In the genomic region with DNA sequence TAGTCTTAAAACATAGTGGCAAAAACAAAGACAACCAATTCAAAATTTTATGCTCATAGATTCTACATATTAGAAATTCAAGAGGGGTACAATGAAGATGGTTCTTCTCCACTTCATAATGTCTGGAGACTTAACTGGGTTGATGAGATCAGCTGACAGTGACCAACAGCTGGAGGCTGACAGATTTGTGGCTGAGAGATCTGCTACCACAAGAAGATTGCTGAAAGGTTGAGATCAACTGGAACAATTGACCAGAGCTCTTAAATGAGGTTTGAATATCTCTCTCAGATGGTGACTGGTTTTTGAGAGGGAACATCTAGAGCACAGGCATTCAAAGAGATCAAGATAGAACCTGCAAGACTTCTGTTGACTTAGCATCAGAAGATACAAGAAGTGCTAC, we compare ENCODE assay signal across 28 cellular contexts.
"Had no signal": no experiment of that assay in that cellular context is flagged by ENCODE, and none has a peak within 500 bp of the region (broad histone marks: within the 10 kb centered on the region; RNA-seq: fewer than 3 reads in every experiment).

No MANE protein-coding gene starts in this region.

- H3K27ac ChIP-seq: adrenal gland, body of pancreas, breast epithelium, cardiac muscle cell, colonic mucosa, epithelial cell of prostate had no signal

- H3K4me3 ChIP-seq: adrenal gland, body of pancreas, breast epithelium, cardiac muscle cell, colonic mucosa had no signal

- H3K9me3 ChIP-seq: adrenal gland, body of pancreas, breast epithelium, colonic mucosa had no signal

- DNase-seq: activated CD4-positive, alpha-beta memory T cell treated with anti-CD3 and anti-CD28 coated beads for 36 hours; activated CD4-positive, alpha-beta T cell treated with anti-CD3 and anti-CD28 coated beads for 36 hours; activated CD4-positive, alpha-beta T cell treated with anti-CD3 and anti-CD28 coated beads, Interleukin-2, amount 10 ng/mL, durations not matched to agents 24 days and 14 days; activated CD4-positive, CD25-positive, alpha-beta regulatory T cell; activated CD4-positive, CD25-positive, alpha-beta regulatory T cell treated with anti-CD3 and anti-CD28 coated beads, Interleukin-2, amount 50 U/mL, for 72 hours; activated CD8-positive, alpha-beta memory T cell treated with anti-CD3 and anti-CD28 coated beads, Interleukin-2, amount 10 ng/mL, durations not matched to agents 7 days and 5 days; activated CD8-positive, alpha-beta memory T cell treated with anti-CD3 and anti-CD28 coated beads, Interleukin-2, amount 50 U/mL, for 4 hours; activated CD8-positive, alpha-beta T cell treated with anti-CD3 and anti-CD28 coated beads, Interleukin-2, amount 10 ng/mL, durations not matched to agents 7 days and 5 days; activated effector memory CD4-positive, alpha-beta T cell treated with anti-CD3 and anti-CD28 coated beads, Interleukin-2, amount 50 U/mL, for 16 hours; activated naive CD4-positive, alpha-beta T cell treated with anti-CD3 and anti-CD28 coated beads for 36 hours; activated naive CD8-positive, alpha-beta T cell treated with anti-CD3 and anti-CD28 coated beads for 36 hours; activated naive CD8-positive, alpha-beta T cell treated with anti-CD3 and anti-CD28 coated beads, Interleukin-2, amount 50 U/mL, for 24 hours; activated T-cell treated with anti-CD3 and anti-CD28 coated beads, Interleukin-2, amount 50 U/mL, for 1 hour; activated T-cell treated with anti-CD3 and anti-CD28 coated beads, Interleukin-2, amount 50 U/mL, for 48 hours; adrenal gland; amygdala; aorta; body of pancreas; central memory CD4-positive, alpha-beta T cell; cerebellar nuclear complex; colonic mucosa; effector CD8-positive, alpha-beta T cell; foreskin fibroblast; head of caudate nucleus; T-helper 2 cell had no signal

- ATAC-seq: activated CD4-positive, alpha-beta T cell treated with anti-CD3 and anti-CD28 coated beads for 36 hours; activated CD8-positive, alpha-beta memory T cell treated with anti-CD3 and anti-CD28 coated beads, Interleukin-2, amount 10 ng/mL, durations not matched to agents 7 days and 5 days; activated CD8-positive, alpha-beta T cell treated with anti-CD3 and anti-CD28 coated beads, Interleukin-2, amount 10 ng/mL, durations not matched to agents 7 days and 5 days; activated naive CD8-positive, alpha-beta T cell treated with anti-CD3 and anti-CD28 coated beads, Interleukin-2, amount 50 U/mL, for 24 hours; body of pancreas had no signal

- H3K36me3 ChIP-seq: adrenal gland, breast epithelium, cardiac muscle cell, colonic mucosa had no signal

- H3K27me3 ChIP-seq: adrenal gland, body of pancreas, breast epithelium, cardiac muscle cell, colonic mucosa had no signal

- H3K4me1 ChIP-seq: adrenal gland, body of pancreas, breast epithelium, colonic mucosa had no signal
